Comparison of ENCODE assay signal across 8 cellular contexts in the genomic region with DNA sequence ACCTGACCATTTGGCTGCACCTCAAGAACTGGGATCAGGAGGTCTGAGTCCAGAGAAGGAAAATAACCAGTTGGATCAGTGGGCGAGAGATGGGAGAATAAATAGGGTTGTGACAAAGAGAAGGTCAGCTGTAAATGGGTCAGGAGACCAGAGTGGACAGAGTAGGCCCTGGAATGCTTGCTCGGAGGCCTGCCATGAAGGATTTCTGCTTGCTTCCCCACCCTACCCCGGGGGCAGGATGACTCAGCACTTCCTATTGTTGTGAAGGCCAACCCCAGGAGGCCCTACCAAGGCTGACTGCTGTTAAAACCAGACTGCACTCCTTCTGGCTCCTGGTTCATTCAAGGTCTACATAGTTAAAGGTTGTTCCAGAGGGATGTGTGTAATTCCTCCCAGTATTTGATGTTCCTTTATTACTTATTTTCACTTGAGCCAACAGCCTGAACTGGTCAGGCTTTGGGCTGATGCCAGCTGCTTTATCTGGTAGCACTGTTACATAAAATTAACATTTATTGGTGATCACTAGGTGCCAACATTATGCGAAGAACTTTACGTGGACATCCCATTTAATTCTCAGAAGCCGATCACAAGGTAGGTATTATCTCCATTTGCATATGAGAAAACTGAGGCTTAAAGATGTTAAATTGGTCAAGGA. TPM values are rescaled to one million over a fixed set of nuclear protein-coding genes. Genes with fewer than 3 reads are reported as not detected.
A peak's percentile ranks its signal among the peaks of the same experiment; 100 is the strongest.
DNase-seq lines count a peak whose midpoint lies in the region; ATAC-seq and TF ChIP-seq lines count a peak whose summit lies in the region.

No MANE protein-coding gene starts in this region.

- no peak for TF ChIP-seq POLR2A in GM18505 (IDR thresholded peaks at IDR 0.05; ENCODE audit: borderline replicate concordance, extremely low read depth, insufficient read depth, insufficient read length)

- CTCF ChIA-PET in WTC11 (lab: Charles Lee) = interaction anchor here (0.8 to 1.3 kb wide), 5 partner anchors 11 to 568 kb away, joined by 3 to 5 read pairs (median 3); partner anchors contain the start of gene LSMEM1

- POLR2A ChIA-PET in WTC11 (lab: Charles Lee) = interaction anchor here (0.5 to 1.7 kb wide), 2 partner anchors 28 to 517 kb away, joined by 3 to 6 read pairs; partner anchors contain the start of gene IFRD1

- ATAC-seq in GM18505 (IDR thresholded peaks at IDR 0.05; ENCODE audit: unreplicated experiment) (peak; percentile 71), WTC11 (peak; percentile 77), omental fat pad (ENCODE audit: low FRiP score) (peak; percentile 78), HG03457 (IDR thresholded peaks at IDR 0.05; ENCODE audit: unreplicated experiment) (no peak), HG03439 (IDR thresholded peaks at IDR 0.05; ENCODE audit: unreplicated experiment) (no peak)

- H3K27me3 Mint-ChIP-seq in WTC11 (ENCODE audit: low read depth) = no peaks in the 10 kb centered on the region

- peak overlapping the region; percentile 65 for H3K27ac Mint-ChIP-seq in WTC11

- DNase-seq in Ammon's horn (ENCODE audit: low spot score) = peak; percentile 73
- DNase-seq in LoVo (ENCODE audit: low spot score) = peak; percentile 95
- peak; percentile 75 for DNase-seq in WTC11 (ENCODE audit: low spot score)
- DNase-seq in fibroblast of villous mesenchyme (ENCODE audit: low read depth) = peak; percentile 85
- peak; percentile 28 for DNase-seq in omental fat pad (ENCODE audit: low spot score)

- H3K36me3 Mint-ChIP-seq in WTC11 = no peaks in the 10 kb centered on the region

- TF ChIP-seq CTCF in WTC11 (IDR thresholded peaks at IDR 0.05) (no peak), fibroblast of villous mesenchyme (IDR thresholded peaks at IDR 0.05; ENCODE audit: insufficient read depth, low read depth, low read length) (no peak), omental fat pad (IDR thresholded peaks at IDR 0.05) (no peak)

- H3K4me3 Mint-ChIP-seq in WTC11 = no peak overlapping the region

- H3K4me3 ChIP-seq in fibroblast of villous mesenchyme (ENCODE audit: low read depth, low read length) = no peak overlapping the region

- H3K9me3 Mint-ChIP-seq in WTC11 = peaks cover 12% of the 10 kb centered on the region

- peaks cover 56% of the 10 kb centered on the region for H3K4me1 Mint-ChIP-seq in WTC11

TF ChIP-seq in WTC11, 78 proteins besides CTCF, POLR2A, EP300 and RAD21:
- TF ChIP-seq CREM (CRISPR knock-in tag; IDR thresholded peaks at IDR 0.05) (no peak), ZNF232 (CRISPR knock-in tag; IDR thresholded peaks at IDR 0.05) (no peak), ZNF396 (CRISPR knock-in tag; IDR thresholded peaks at IDR 0.05; ENCODE audit: borderline replicate concordance) (no peak), NFE2L1 (CRISPR knock-in tag; IDR thresholded peaks at IDR 0.05) (peak; percentile 97), ZMAT4 (CRISPR knock-in tag; IDR thresholded peaks at IDR 0.05) (no peak), ATF2 (CRISPR knock-in tag; IDR thresholded peaks at IDR 0.05; ENCODE audit: borderline replicate concordance, low read depth) (no peak), ZNF423 (CRISPR knock-in tag; IDR thresholded peaks at IDR 0.05) (peak; percentile 50; the same call in 1 of the 2 replicates), ZNF532 (CRISPR knock-in tag; IDR thresholded peaks at IDR 0.05; ENCODE audit: borderline replicate concordance) (no peak)

RNA-seq across cellular contexts. Expression of gene IFRD1, which starts 27.3 kb away (rescaled TPM):
- total RNA-seq in WTC11 (2021) = 30.5 to 37.9 TPM (median 31.2 TPM) in 3 replicates
- total RNA-seq in fibroblast of villous mesenchyme = 55.7 and 62.2 TPM in 2 replicates
- 10 to 100 TPM; 78.5 to 85.1 (median 80.4) TPM for total RNA-seq in omental fat pad

RNA-seq across cellular contexts. Expression of gene LSMEM1, which starts 57.8 kb away (rescaled TPM):
- total RNA-seq in WTC11 (2021) = 0.96 to 1.1 TPM (median 1.1 TPM) in 3 replicates
- 0.32 and 0.43 TPM in 2 replicates for total RNA-seq in fibroblast of villous mesenchyme
- 10 to 100 TPM in 1 of 4 donors, 1 to 10 TPM in 3; 1.8 to 10.2 (median 3.3) TPM for total RNA-seq in omental fat pad

Comparison
In these comparisons a context has a peak if more than half of its experiments do, and no peak if none do; other contexts are left out.
1. DNase-seq: peak in every context shown above with its lines; median percentile 95 in LoVo; 85 in fibroblast of villous mesenchyme; 75 in WTC11; 73 in Ammon's horn; 28 in omental fat pad.
2. ATAC-seq: peak in GM18505 (single experiment), WTC11 (single experiment) and omental fat pad (single experiment); none in HG03457 (single experiment) and HG03439 (single experiment).